Comparison of ENCODE assay signal across 9 cellular contexts in the genomic region with DNA sequence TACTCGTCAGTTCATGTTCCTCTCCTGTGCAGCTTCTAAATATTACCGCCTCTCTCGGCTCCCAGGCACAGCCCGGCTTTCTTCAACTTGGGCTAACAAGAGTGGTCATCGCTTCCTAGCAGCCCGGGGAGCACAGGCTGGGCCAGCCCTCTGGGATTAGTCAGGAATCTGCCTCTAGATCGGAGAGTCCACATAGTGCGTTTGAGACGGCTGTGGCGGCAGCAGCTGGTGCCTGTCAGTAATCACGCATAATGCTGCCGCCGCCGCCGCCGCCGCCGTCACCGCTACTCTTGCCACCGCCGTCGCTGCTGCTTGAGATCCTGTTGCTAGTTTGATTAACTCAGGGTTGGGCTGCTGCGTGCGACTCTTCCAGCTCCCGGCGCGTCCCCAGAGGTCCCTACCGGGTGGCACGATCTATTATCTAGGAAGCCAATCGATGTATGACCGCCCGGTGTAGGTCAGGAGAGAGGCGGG. TPM values are rescaled to one million over a fixed set of nuclear protein-coding genes. Genes with fewer than 3 reads are reported as not detected.
A peak's percentile ranks its signal among the peaks of the same experiment; 100 is the strongest.
DNase-seq lines count a peak whose midpoint lies in the region; ATAC-seq, FAIRE-seq and TF ChIP-seq lines count a peak whose summit lies in the region.
"Had no signal": no experiment of that assay in that cellular context is flagged by ENCODE, and none has a peak within 500 bp of the region (broad histone marks: within the 10 kb centered on the region; RNA-seq: fewer than 3 reads in every experiment).

A gene (minus strand): TSS at position 230 of the 474 bp plus-strand sequence. CDS start 233 bp downstream, outside the sequence.

- no peaks in the 10 kb centered on the region for H3K36me3 Mint-ChIP-seq in stimulated activated effector memory CD8-positive, alpha-beta T cell treated with anti-CD3 and anti-CD28 coated beads, Interleukin-12 subunit alpha, Interleukin-12 subunit beta, amount 100 ng/mL, for 72 hours
- no peaks in the 10 kb centered on the region for H3K36me3 Mint-ChIP-seq in Caco-2 (ENCODE audit: insufficient read depth, unreplicated experiment)

- TF ChIP-seq POLR2A in GM12892 (IDR thresholded peaks at IDR 0.05; ENCODE audit: low read depth, low read length), result no peak

- intact Hi-C loops in A673 (cut with micrococcal nuclease; ENCODE audit: unreplicated experiment) (no loop called here), Caco-2 (cut with micrococcal nuclease; ENCODE audit: unreplicated experiment) (no loop called here)

- H3K9me3 Mint-ChIP-seq in stimulated activated effector memory CD8-positive, alpha-beta T cell treated with anti-CD3 and anti-CD28 coated beads, Interleukin-12 subunit alpha, Interleukin-12 subunit beta, amount 100 ng/mL, for 72 hours, result no peaks in the 10 kb centered on the region
- no peaks in the 10 kb centered on the region for H3K9me3 Mint-ChIP-seq in Caco-2 (ENCODE audit: unreplicated experiment)

- H3K36me3 ChIP-seq in A673 (ENCODE audit: insufficient read depth, low read length, poor library complexity, severe bottlenecking), result no peaks in the 10 kb centered on the region
- H3K36me3 ChIP-seq in Caco-2 (ENCODE audit: control insufficient read depth, insufficient read depth, low read length), result no peaks in the 10 kb centered on the region

- H3K4me3 ChIP-seq in A673 (ENCODE audit: low read depth, low read length, poor library complexity, severe bottlenecking) (peak within 1 kb of the TSS; percentile 31), Caco-2 (ENCODE audit: low read depth, low read length) (no peak within 1 kb of the TSS)

- H3K27me3 ChIP-seq in A673 (replicated peaks; ENCODE audit: insufficient read depth, low read depth, low read length, poor library complexity), result peaks cover 52% of the 10 kb centered on the region
- H3K27me3 ChIP-seq in Caco-2 (replicated peaks; ENCODE audit: control insufficient read depth, insufficient read depth, low read length), result no peaks in the 10 kb centered on the region

- CTCF ChIA-PET in A673 (lab: Charles Lee), result no interaction called here
- CTCF ChIA-PET in Caco-2 (lab: Charles Lee), result no interaction called here

- H3K4me1 Mint-ChIP-seq in stimulated activated effector memory CD8-positive, alpha-beta T cell treated with anti-CD3 and anti-CD28 coated beads, Interleukin-12 subunit alpha, Interleukin-12 subunit beta, amount 100 ng/mL, for 72 hours, result no peaks in the 10 kb centered on the region
- H3K4me1 Mint-ChIP-seq in Caco-2 (ENCODE audit: low read depth, unreplicated experiment), result no peaks in the 10 kb centered on the region

- POLR2A ChIA-PET in A673 (lab: Charles Lee; ENCODE audit: low non-redundant PET) (no interaction called here), Caco-2 (lab: Charles Lee) (no interaction called here)

- TF ChIP-seq CTCF in A673 (conservative IDR thresholded peaks at IDR 0.05; ENCODE audit: low read depth, low read length), result no peak
- no peak for TF ChIP-seq CTCF in Caco-2 (IDR thresholded peaks at IDR 0.05; ENCODE audit: insufficient read depth in 1 of 2, low read depth in 1 of 2, low read length in 1 of 2, severe bottlenecking in 1 of 2, unreplicated experiment in 1 of 2)

- BruUV-seq in A673 (replicated peaks; lab: Mats Ljungman, UMichigan) (no TSS peak), Caco-2 (replicated peaks; lab: Mats Ljungman, UMichigan) (no TSS peak)

- H3K27ac Mint-ChIP-seq in stimulated activated effector memory CD8-positive, alpha-beta T cell treated with anti-CD3 and anti-CD28 coated beads, Interleukin-12 subunit alpha, Interleukin-12 subunit beta, amount 100 ng/mL, for 72 hours, result no peak within 1 kb of the TSS
- H3K27ac Mint-ChIP-seq in Caco-2 (ENCODE audit: unreplicated experiment), result no peak within 1 kb of the TSS

- ATAC-seq in stimulated activated effector memory CD8-positive, alpha-beta T cell treated with anti-CD3 and anti-CD28 coated beads, Interleukin-12 subunit alpha, Interleukin-12 subunit beta, amount 100 ng/mL, for 72 hours, result peak; percentile 52
- no peak for ATAC-seq in GM19328 (IDR thresholded peaks at IDR 0.05; ENCODE audit: unreplicated experiment)

- H3K9me3 ChIP-seq in A673 (ENCODE audit: low read depth, low read length, poor library complexity, severe bottlenecking) (no peaks in the 10 kb centered on the region), Caco-2 (no peaks in the 10 kb centered on the region)

- H3K4me1 ChIP-seq in A673 (ENCODE audit: insufficient read depth, low read length, poor library complexity, severe bottlenecking) (peaks cover 5% of the 10 kb centered on the region), Caco-2 (no peaks in the 10 kb centered on the region)

- peak; percentile 48 for DNase-seq in A673 (ENCODE audit: low spot score)
- peak; percentile 63 for DNase-seq in NCI-H1105 (lab: John Stamatoyannopoulos, UW)
- peak; percentile 24 for DNase-seq in activated naive CD4-positive, alpha-beta T cell treated with anti-CD3 and anti-CD28 coated beads, Interleukin-2, amount 50 U/mL, for 16 hours
- peak; percentile 37 for DNase-seq in iPS-NIHi11 (ENCODE audit: low spot score)
- DNase-seq in stimulated activated effector memory CD8-positive, alpha-beta T cell treated with anti-CD3 and anti-CD28 coated beads, Interleukin-12 subunit alpha, Interleukin-12 subunit beta, amount 100 ng/mL, for 72 hours (ENCODE audit: low spot score in 2 of 2), result no peak
- no peak for DNase-seq in Caco-2
- no peak for DNase-seq in GM12892 (ENCODE audit: insufficient read length)

- FAIRE-seq in GM12892 (lab: Jason Lieb, UNC), result no peak

- H3K27me3 Mint-ChIP-seq in Caco-2 (ENCODE audit: insufficient read depth, unreplicated experiment), result peaks cover 15% of the 10 kb centered on the region

- H3K27ac ChIP-seq in A673 (ENCODE audit: low read depth, low read length, poor library complexity, severe bottlenecking), result no peak within 1 kb of the TSS

- no peak within 1 kb of the TSS for H3K4me3 Mint-ChIP-seq in stimulated activated effector memory CD8-positive, alpha-beta T cell treated with anti-CD3 and anti-CD28 coated beads, Interleukin-12 subunit alpha, Interleukin-12 subunit beta, amount 100 ng/mL, for 72 hours
- no peak within 1 kb of the TSS for H3K4me3 Mint-ChIP-seq in Caco-2 (ENCODE audit: unreplicated experiment)

RNA-seq across cellular contexts. Expression of the gene that starts here (rescaled TPM):
- total RNA-seq in A673 (2021), result not detected in 2 replicates
- not detected in 2 replicates for total RNA-seq in Caco-2 (2022)
- not detected for polyA plus RNA-seq in GM12892 (2012; ENCODE audit: missing spikeins)
- total RNA-seq: T-helper 1 cell treated with Interleukin-12 subunit alpha and Interleukin-12 subunit beta and Interleukin-4 antibody, amounts not matched to agents 30 ng/mL and 1 ng/mL, for 36 hours had no signal

Comparison
In these comparisons a context has a peak if more than half of its experiments do, and no peak if none do; other contexts are left out.
1. Peak in DNase-seq and H3K4me3 ChIP-seq in A673; RNA of the gene not detected or under 1 TPM.
2. DNase-seq: peak in NCI-H1105 (single experiment), activated naive CD4-positive, alpha-beta T cell treated with anti-CD3 and anti-CD28 coated beads, Interleukin-2, amount 50 U/mL, for 16 hours (single experiment) and iPS-NIHi11 (single experiment); none in stimulated activated effector memory CD8-positive, alpha-beta T cell treated with anti-CD3 and anti-CD28 coated beads, Interleukin-12 subunit alpha, Interleukin-12 subunit beta, amount 100 ng/mL, for 72 hours (0 of 2), Caco-2 (0 of 2) and GM12892 (single experiment).